ENCODE assay signal across 7 cellular contexts in genomic region chr5:154384480-154385235, GRCh38.
A peak's percentile ranks its signal among the peaks of the same experiment; 100 is the strongest.
DNase-seq lines count a peak whose midpoint lies in the region; ATAC-seq and TF ChIP-seq lines count a peak whose summit lies in the region.

No MANE protein-coding gene starts in this region.

- H3K9ac ChIP-seq in neural progenitor cell, result no peak overlapping the region

- no peak overlapping the region for H2AFZ ChIP-seq in neural progenitor cell (replicated peaks)

- H3K36me3 Mint-ChIP-seq in neural progenitor cell, result peaks cover 32% of the 10 kb centered on the region

- no peak overlapping the region for H3K4me3 Mint-ChIP-seq in neural progenitor cell

- H3K9me3 ChIP-seq in neural progenitor cell (ENCODE audit: low read depth), result no peaks in the 10 kb centered on the region

- no peaks in the 10 kb centered on the region for H3K27me3 Mint-ChIP-seq in neural progenitor cell (ENCODE audit: insufficient read depth, low read depth)

- no peaks in the 10 kb centered on the region for H3K36me3 ChIP-seq in neural progenitor cell

- no peaks in the 10 kb centered on the region for H3F3A ChIP-seq in neural progenitor cell (ENCODE audit: low read depth)

- no peak overlapping the region for H3K27ac ChIP-seq in neural progenitor cell

- H3K4me2 ChIP-seq in neural progenitor cell, result no peak overlapping the region

- no peaks in the 10 kb centered on the region for H3K79me2 ChIP-seq in neural progenitor cell (ENCODE audit: low read depth)

- H3K4me3 ChIP-seq in neural progenitor cell, result no peak overlapping the region

- H3K27me3 ChIP-seq in neural progenitor cell, result no peaks in the 10 kb centered on the region

- ATAC-seq in GM19023 (IDR thresholded peaks at IDR 0.05; ENCODE audit: unreplicated experiment) (peak; percentile 99), HG02678 (IDR thresholded peaks at IDR 0.05; ENCODE audit: unreplicated experiment) (peak; percentile 99), left lobe of liver (no peak)

- no peaks in the 10 kb centered on the region for H3K4me1 ChIP-seq in neural progenitor cell

- H4K20me1 ChIP-seq in neural progenitor cell (ENCODE audit: low read depth), result no peaks in the 10 kb centered on the region

- H3K27ac Mint-ChIP-seq in neural progenitor cell, result peak overlapping the region; percentile 69

- peaks cover 6% of the 10 kb centered on the region for H3K9me3 Mint-ChIP-seq in neural progenitor cell

- no peak for TF ChIP-seq CTCF in neural progenitor cell (IDR thresholded peaks at IDR 0.05)

- peak; percentile 61 for DNase-seq in NCI-H345 (lab: John Stamatoyannopoulos, UW)
- DNase-seq in neural progenitor cell (ENCODE audit: low spot score), result no peak
- DNase-seq in NCI-H748 (lab: John Stamatoyannopoulos, UW; ENCODE audit: unreplicated experiment), result no peak
- DNase-seq in hypothalamus (lab: John Stamatoyannopoulos, UW), result no peak
- DNase-seq in left lobe of liver (ENCODE audit: low spot score), result no peak

- peaks cover 11% of the 10 kb centered on the region for H3K4me1 Mint-ChIP-seq in neural progenitor cell
